In the genomic region with DNA sequence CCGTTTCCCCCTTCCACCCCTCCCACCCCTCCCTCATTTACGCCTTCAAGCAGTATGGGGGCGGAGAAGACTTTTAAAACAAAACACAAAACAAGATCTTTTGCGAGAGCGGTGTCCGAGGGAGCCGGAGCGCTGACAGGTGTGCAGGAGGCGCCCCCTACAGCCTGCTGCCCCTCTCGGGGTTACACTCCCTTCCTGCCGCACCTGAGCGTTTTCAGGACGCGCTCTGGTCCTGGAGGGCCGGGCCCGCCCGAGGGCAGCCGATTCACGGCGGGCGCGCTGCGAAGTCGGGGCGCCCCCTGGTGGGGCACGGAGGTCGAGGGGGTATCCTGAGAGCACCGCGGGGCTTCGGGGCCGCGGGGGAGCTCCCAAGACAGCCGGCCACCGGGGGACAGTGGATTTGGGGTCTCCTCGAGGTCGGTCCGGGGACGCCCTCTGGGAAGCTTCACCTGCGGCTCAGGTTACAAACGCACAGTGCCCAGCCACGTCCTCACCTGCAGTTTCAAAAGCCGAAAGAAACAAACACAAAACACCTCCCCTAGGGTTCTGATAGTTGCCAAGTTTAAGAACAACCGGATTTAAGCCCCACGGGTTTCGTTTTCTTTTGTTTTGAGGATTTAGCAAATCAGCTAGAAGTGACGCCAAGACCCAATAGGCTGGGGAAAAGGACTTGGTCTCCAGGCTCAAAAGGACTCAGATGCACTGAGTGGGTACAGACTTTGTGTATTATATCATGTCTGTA, we compare ENCODE assay signal across 1 cellular context.
A peak's percentile ranks its signal among the peaks of the same experiment; 100 is the strongest.
TF ChIP-seq lines count a peak whose summit lies in the region.

No MANE protein-coding gene starts in this region.

TF ChIP-seq in GM12878, 131 proteins besides CTCF, POLR2A, EP300 and RAD21 (continued from another document):
- TF ChIP-seq MEF2B (IDR thresholded peaks at IDR 0.05; ENCODE audit: partially characterized antibody, poor library complexity, severe bottlenecking) (peak; percentile 29), RB1 (IDR thresholded peaks at IDR 0.05; ENCODE audit: borderline replicate concordance) (peak; percentile 66; the same call in 1 of the 2 replicates), TCF3 (IDR thresholded peaks at IDR 0.05; ENCODE audit: borderline replicate concordance, insufficient read depth, low read depth, low read length) (peak; percentile 69; the same call in 1 of the 2 replicates), CHD2 (IDR thresholded peaks at IDR 0.05; ENCODE audit: borderline replicate concordance, low read depth, low read length) (peak; percentile 60; the same call in 1 of the 2 replicates), TBL1XR1 (IDR thresholded peaks at IDR 0.05; ENCODE audit: low read depth, low read length) (0 out of 2 replicates have a peak, but pooled peaks have one; percentile 37), GATAD2B (conservative IDR thresholded peaks at IDR 0.05; ENCODE audit: low read depth) (peak; percentile 79; the same call in 1 of the 2 replicates), TCF12 (IDR thresholded peaks at IDR 0.05; ENCODE audit: low read depth, low read length) (0 out of 2 replicates have a peak, but pooled peaks have one; percentile 62), IKZF1 (conservative IDR thresholded peaks at IDR 0.05) (peak; percentile 58), SIN3A (IDR thresholded peaks at IDR 0.05; ENCODE audit: low read depth, low read length) (no peak), ZNF24 (IDR thresholded peaks at IDR 0.05) (peak; percentile 33; the same call in 1 of the 2 replicates), BACH1 (IDR thresholded peaks at IDR 0.05; ENCODE audit: borderline replicate concordance) (peak; percentile 33; the same call in 1 of the 2 replicates), NBN (IDR thresholded peaks at IDR 0.05) (peak; percentile 47; the same call in 1 of the 2 replicates)
- TF ChIP-seq, protein P1, sequence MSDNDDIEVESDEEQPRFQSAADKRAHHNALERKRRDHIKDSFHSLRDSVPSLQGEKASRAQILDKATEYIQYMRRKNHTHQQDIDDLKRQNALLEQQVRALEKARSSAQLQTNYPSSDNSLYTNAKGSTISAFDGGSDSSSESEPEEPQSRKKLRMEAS (IDR thresholded peaks at IDR 0.05; ENCODE audit: low read depth, low read length), result no peak
TF ChIP-seq in GM12878: peak in this region for 26.
